In genomic region chr1:161768461-161768860, GRCh38 we compare ENCODE assay signal across 20 cellular contexts. TPM values are rescaled to one million over a fixed set of nuclear protein-coding genes. Genes with fewer than 3 reads are reported as not detected.
DNase-seq lines count a peak whose midpoint lies in the region; ATAC-seq and TF ChIP-seq lines count a peak whose summit lies in the region.
"Had no signal": no experiment of that assay in that cellular context is flagged by ENCODE, and none has a peak within 500 bp of the region (broad histone marks: within the 10 kb centered on the region; RNA-seq: fewer than 3 reads in every experiment).

No MANE protein-coding gene starts in this region.

- H3K27ac Mint-ChIP-seq in activated CD4-positive, alpha-beta T cell treated with anti-CD3 and anti-CD28 coated beads, Interleukin-2, amount 10 ng/mL, durations not matched to agents 24 days and 14 days = no peak overlapping the region
- H3K27ac Mint-ChIP-seq in activated CD4-positive, alpha-beta T cell treated with anti-CD3 and anti-CD28 coated beads, Interleukin-2, amount 10 ng/mL, durations not matched to agents 7 days and 5 days = no peak overlapping the region
- H3K27ac Mint-ChIP-seq in activated T-helper 2 cell treated with anti-CD3 and anti-CD28 coated beads, Interferon-gamma antibody, Interleukin-2, Interleukin-4, amounts not matched to agents 10 μg/mL and 5 μg/mL and 100 μg/mL, durations not matched to agents 14 hours and 24 hours and 36 hours = no peak overlapping the region
- H3K27ac Mint-ChIP-seq in natural killer cell = peak overlapping the region in 1 of 2 donors; percentile 29
- H3K27ac Mint-ChIP-seq: activated CD8-positive, alpha-beta memory T cell treated with anti-CD3 and anti-CD28 coated beads, Interleukin-2, amount 10 ng/mL, durations not matched to agents 7 days and 5 days; H9; stimulated activated memory B cell treated with anti-CD40 and anti-IgM and Interleukin-4, amounts not matched to agents 10 μg/mL and 1 μg/mL and 100 μg/mL, for 72 hours had no signal

- intact Hi-C loops in activated CD4-positive, alpha-beta T cell treated with anti-CD3 and anti-CD28 coated beads, Interleukin-2, amount 10 ng/mL, durations not matched to agents 24 days and 14 days (cut with micrococcal nuclease) = loop anchor here (5.0 kb wide), 1 partner anchor 729 kb away; the partner anchor contains the start of gene UHMK1
- intact Hi-C loops in activated T-helper 2 cell treated with anti-CD3 and anti-CD28 coated beads, Interferon-gamma antibody, Interleukin-2, Interleukin-4, amounts not matched to agents 10 μg/mL and 5 μg/mL and 100 μg/mL, durations not matched to agents 14 hours and 24 hours and 36 hours (cut with micrococcal nuclease) = loop anchor here (10.0 kb wide), 1 partner anchor 266 kb away; no protein-coding TSS in a partner anchor
- intact Hi-C loops in natural killer cell (cut with micrococcal nuclease) (no loop called here), heart left ventricle (cut with DNase I) (no loop called here)

- H3K4me1 Mint-ChIP-seq in activated CD4-positive, alpha-beta T cell treated with anti-CD3 and anti-CD28 coated beads, Interleukin-2, amount 10 ng/mL, durations not matched to agents 24 days and 14 days = peaks cover 40% of the 10 kb centered on the region
- peaks cover 45% of the 10 kb centered on the region for H3K4me1 Mint-ChIP-seq in activated CD4-positive, alpha-beta T cell treated with anti-CD3 and anti-CD28 coated beads, Interleukin-2, amount 10 ng/mL, durations not matched to agents 7 days and 5 days
- peaks cover 30% of the 10 kb centered on the region for H3K4me1 Mint-ChIP-seq in activated T-helper 2 cell treated with anti-CD3 and anti-CD28 coated beads, Interferon-gamma antibody, Interleukin-2, Interleukin-4, amounts not matched to agents 10 μg/mL and 5 μg/mL and 100 μg/mL, durations not matched to agents 14 hours and 24 hours and 36 hours (ENCODE audit: low read depth)
- peaks cover 33 to 34% of the 10 kb centered on the region in 2 donors for H3K4me1 Mint-ChIP-seq in natural killer cell

- POLR2A ChIA-PET in activated CD4-positive, alpha-beta T cell treated with anti-CD3 and anti-CD28 coated beads, Interleukin-2, amount 10 ng/mL, durations not matched to agents 7 days and 5 days (lab: Charles Lee) = no interaction called here

- H3K27ac ChIP-seq in DND-41 (ENCODE audit: low read length) (no peak overlapping the region), SJCRH30 (no peak overlapping the region), heart left ventricle (no peak overlapping the region)
- H3K27ac ChIP-seq: lower lobe of right lung, VCaP had no signal

- TF ChIP-seq POLR2A in heart left ventricle (IDR thresholded peaks at IDR 0.05) = no peak

- H3K4me1 ChIP-seq in DND-41 (ENCODE audit: insufficient read depth, low read length) (peaks cover 77% of the 10 kb centered on the region), SJCRH30 (no peaks in the 10 kb centered on the region), heart left ventricle (peaks cover 0 to 76% (median 26%) of the 10 kb centered on the region in 12 donors)

- peak overlapping the region; percentile 88 for H3K4me2 ChIP-seq in DND-41 (ENCODE audit: insufficient read depth, low read length)

- H3K9ac ChIP-seq in DND-41 (ENCODE audit: low read depth, low read length) = peak overlapping the region; percentile 3; the same call in 1 of the 2 replicates

- no peak for DNase-seq in activated CD4-positive, alpha-beta T cell treated with anti-CD3 and anti-CD28 coated beads, Interleukin-2, amount 10 ng/mL, durations not matched to agents 24 days and 14 days
- DNase-seq in activated CD4-positive, alpha-beta T cell treated with anti-CD3 and anti-CD28 coated beads, Interleukin-2, amount 10 ng/mL, durations not matched to agents 7 days and 5 days = no peak
- DNase-seq in DND-41 = no peak
- no peak for DNase-seq in activated T-helper 2 cell treated with anti-CD3 and anti-CD28 coated beads, Interferon-gamma antibody, Interleukin-2, Interleukin-4, amounts not matched to agents 10 μg/mL and 5 μg/mL and 100 μg/mL, durations not matched to agents 14 hours and 24 hours and 36 hours (ENCODE audit: low spot score)
- no peak for DNase-seq in natural killer cell
- DNase-seq in SJCRH30 = no peak
- DNase-seq in heart left ventricle = no peak
- DNase-seq: activated CD8-positive, alpha-beta memory T cell treated with anti-CD3 and anti-CD28 coated beads, Interleukin-2, amount 10 ng/mL, durations not matched to agents 7 days and 5 days; caudate nucleus; DMS79 treated with DMSO at 0.1 percent for 48 hours; effector CD4-positive, alpha-beta T cell; H9; lower lobe of right lung; NCI-H1417 treated with DMSO at 0.1 percent for 48 hours; NCI-H2171 treated with DMSO at 0.1 percent for 48 hours; trophoblast cell had no signal

- no peaks in the 10 kb centered on the region; the same call in 1 of the 2 replicates for H3K36me3 ChIP-seq in DND-41 (ENCODE audit: insufficient read depth, low read length)
- no peaks in the 10 kb centered on the region for H3K36me3 ChIP-seq in SJCRH30
- no peaks in the 10 kb centered on the region for H3K36me3 ChIP-seq in heart left ventricle
- H3K36me3 ChIP-seq: lower lobe of right lung had no signal

- no peak overlapping the region for H2AFZ ChIP-seq in DND-41 (ENCODE audit: low read depth, low read length)

- H3K9me3 ChIP-seq in DND-41 (ENCODE audit: insufficient read depth, low read length, severe bottlenecking) (no peaks in the 10 kb centered on the region), SJCRH30 (replicated peaks) (no peaks in the 10 kb centered on the region), heart left ventricle (no peaks in the 10 kb centered on the region)
- H3K9me3 ChIP-seq: lower lobe of right lung had no signal

- H3K79me2 ChIP-seq in DND-41 (ENCODE audit: insufficient read depth, low read length) = peaks cover 74% of the 10 kb centered on the region

- H3K4me3 ChIP-seq in DND-41 (ENCODE audit: low read depth in 1 of 2, low read length in 2 of 2) (no peak overlapping the region), SJCRH30 (no peak overlapping the region), heart left ventricle (no peak overlapping the region)
- H3K4me3 ChIP-seq: lower lobe of right lung had no signal

- peak overlapping the region; percentile 95 for H3K4me3 Mint-ChIP-seq in activated CD4-positive, alpha-beta T cell treated with anti-CD3 and anti-CD28 coated beads, Interleukin-2, amount 10 ng/mL, durations not matched to agents 24 days and 14 days
- no peak overlapping the region for H3K4me3 Mint-ChIP-seq in activated CD4-positive, alpha-beta T cell treated with anti-CD3 and anti-CD28 coated beads, Interleukin-2, amount 10 ng/mL, durations not matched to agents 7 days and 5 days
- peak overlapping the region; percentile 97 for H3K4me3 Mint-ChIP-seq in activated T-helper 2 cell treated with anti-CD3 and anti-CD28 coated beads, Interferon-gamma antibody, Interleukin-2, Interleukin-4, amounts not matched to agents 10 μg/mL and 5 μg/mL and 100 μg/mL, durations not matched to agents 14 hours and 24 hours and 36 hours (ENCODE audit: low read depth)
- peak overlapping the region; percentile 96 for H3K4me3 Mint-ChIP-seq in natural killer cell
- H3K4me3 Mint-ChIP-seq: activated CD8-positive, alpha-beta memory T cell treated with anti-CD3 and anti-CD28 coated beads, Interleukin-2, amount 10 ng/mL, durations not matched to agents 7 days and 5 days; CD14-positive monocyte; H9 had no signal

- TF ChIP-seq CTCF in DND-41 (IDR thresholded peaks at IDR 0.05; ENCODE audit: borderline replicate concordance, extremely low read depth, low read length, poor library complexity, severe bottlenecking) (no peak), natural killer cell (IDR thresholded peaks at IDR 0.05) (no peak), heart left ventricle (IDR thresholded peaks at IDR 0.05) (no peak)

- H3K36me3 Mint-ChIP-seq in activated CD4-positive, alpha-beta T cell treated with anti-CD3 and anti-CD28 coated beads, Interleukin-2, amount 10 ng/mL, durations not matched to agents 24 days and 14 days (ENCODE audit: low read depth) = peaks cover 10% of the 10 kb centered on the region
- H3K36me3 Mint-ChIP-seq in activated CD4-positive, alpha-beta T cell treated with anti-CD3 and anti-CD28 coated beads, Interleukin-2, amount 10 ng/mL, durations not matched to agents 7 days and 5 days (ENCODE audit: low read depth) = peaks cover 11% of the 10 kb centered on the region
- H3K36me3 Mint-ChIP-seq in activated T-helper 2 cell treated with anti-CD3 and anti-CD28 coated beads, Interferon-gamma antibody, Interleukin-2, Interleukin-4, amounts not matched to agents 10 μg/mL and 5 μg/mL and 100 μg/mL, durations not matched to agents 14 hours and 24 hours and 36 hours (ENCODE audit: low read depth) = peaks cover 5% of the 10 kb centered on the region
- no peaks in the 10 kb centered on the region for H3K36me3 Mint-ChIP-seq in natural killer cell
- H3K36me3 Mint-ChIP-seq: stimulated activated memory B cell treated with anti-CD40 and anti-IgM and Interleukin-4, amounts not matched to agents 10 μg/mL and 1 μg/mL and 100 μg/mL, for 72 hours had no signal

- H3K27me3 Mint-ChIP-seq in activated CD4-positive, alpha-beta T cell treated with anti-CD3 and anti-CD28 coated beads, Interleukin-2, amount 10 ng/mL, durations not matched to agents 24 days and 14 days = no peaks in the 10 kb centered on the region
- H3K27me3 Mint-ChIP-seq in activated CD4-positive, alpha-beta T cell treated with anti-CD3 and anti-CD28 coated beads, Interleukin-2, amount 10 ng/mL, durations not matched to agents 7 days and 5 days = no peaks in the 10 kb centered on the region
- no peaks in the 10 kb centered on the region for H3K27me3 Mint-ChIP-seq in activated T-helper 2 cell treated with anti-CD3 and anti-CD28 coated beads, Interferon-gamma antibody, Interleukin-2, Interleukin-4, amounts not matched to agents 10 μg/mL and 5 μg/mL and 100 μg/mL, durations not matched to agents 14 hours and 24 hours and 36 hours (ENCODE audit: low read depth)
- no peaks in the 10 kb centered on the region for H3K27me3 Mint-ChIP-seq in natural killer cell (ENCODE audit: low read depth in 2 of 2)
- H3K27me3 Mint-ChIP-seq: activated CD8-positive, alpha-beta memory T cell treated with anti-CD3 and anti-CD28 coated beads, Interleukin-2, amount 10 ng/mL, durations not matched to agents 7 days and 5 days; stimulated activated memory B cell treated with anti-CD40 and anti-IgM and Interleukin-4, amounts not matched to agents 10 μg/mL and 1 μg/mL and 100 μg/mL, for 72 hours had no signal

- peaks cover 9% of the 10 kb centered on the region; the same call in 1 of the 2 replicates for H4K20me1 ChIP-seq in DND-41 (ENCODE audit: insufficient read depth, low read length)

- H3K27me3 ChIP-seq in DND-41 (ENCODE audit: insufficient read depth, low read length, poor library complexity) (no peaks in the 10 kb centered on the region), SJCRH30 (no peaks in the 10 kb centered on the region), heart left ventricle (no peaks in the 10 kb centered on the region)

- no peaks in the 10 kb centered on the region for H3K9me3 Mint-ChIP-seq in activated CD4-positive, alpha-beta T cell treated with anti-CD3 and anti-CD28 coated beads, Interleukin-2, amount 10 ng/mL, durations not matched to agents 24 days and 14 days
- H3K9me3 Mint-ChIP-seq in activated CD4-positive, alpha-beta T cell treated with anti-CD3 and anti-CD28 coated beads, Interleukin-2, amount 10 ng/mL, durations not matched to agents 7 days and 5 days = no peaks in the 10 kb centered on the region
- no peaks in the 10 kb centered on the region for H3K9me3 Mint-ChIP-seq in activated T-helper 2 cell treated with anti-CD3 and anti-CD28 coated beads, Interferon-gamma antibody, Interleukin-2, Interleukin-4, amounts not matched to agents 10 μg/mL and 5 μg/mL and 100 μg/mL, durations not matched to agents 14 hours and 24 hours and 36 hours
- H3K9me3 Mint-ChIP-seq in natural killer cell = no peaks in the 10 kb centered on the region
- H3K9me3 Mint-ChIP-seq: CD14-positive monocyte; H9; stimulated activated memory B cell treated with anti-CD40 and anti-IgM and Interleukin-4, amounts not matched to agents 10 μg/mL and 1 μg/mL and 100 μg/mL, for 72 hours had no signal

- no peak for ATAC-seq in DND-41 (ENCODE audit: insufficient read depth, low read depth)
- ATAC-seq in natural killer cell = no peak
- ATAC-seq in HG02852 (IDR thresholded peaks at IDR 0.05; ENCODE audit: unreplicated experiment) = no peak
- no peak for ATAC-seq in heart left ventricle
- ATAC-seq: activated CD8-positive, alpha-beta memory T cell treated with anti-CD3 and anti-CD28 coated beads, Interleukin-2, amount 10 ng/mL, durations not matched to agents 7 days and 5 days; lower lobe of right lung; stimulated activated memory B cell treated with anti-CD40 and anti-IgM and Interleukin-4, amounts not matched to agents 10 μg/mL and 1 μg/mL and 100 μg/mL, for 72 hours had no signal

- CTCF ChIA-PET in activated CD4-positive, alpha-beta T cell treated with anti-CD3 and anti-CD28 coated beads, Interleukin-2, amount 10 ng/mL, durations not matched to agents 7 days and 5 days (lab: Charles Lee) = no interaction called here

- 89 to 97% (median 93%) methylated on average over 5 of the region's 5 CpGs for WGBS in heart left ventricle, 4 donors

RNA-seq across cellular contexts. Expression of gene ATF6, which starts 2.3 kb away (rescaled TPM):
- 23.6 and 27.7 TPM in 2 replicates for total RNA-seq in activated CD4-positive, alpha-beta T cell treated with anti-CD3 and anti-CD28 coated beads, Interleukin-2, amount 10 ng/mL, durations not matched to agents 24 days and 14 days
- total RNA-seq in activated CD4-positive, alpha-beta T cell treated with anti-CD3 and anti-CD28 coated beads, Interleukin-2, amount 10 ng/mL, durations not matched to agents 7 days and 5 days = 10 to 100 TPM; 22.9 to 28.0 TPM
- 29.6 and 30.4 TPM in 2 replicates for total RNA-seq in activated T-helper 2 cell treated with anti-CD3 and anti-CD28 coated beads, Interferon-gamma antibody, Interleukin-2, Interleukin-4, amounts not matched to agents 10 μg/mL and 5 μg/mL and 100 μg/mL, durations not matched to agents 14 hours and 24 hours and 36 hours
- total RNA-seq in natural killer cell (10 to 100 TPM; 16.8 to 25.0 (median 21.8) TPM), heart left ventricle (10 to 100 TPM; 13.3 to 24.4 (median 17.6) TPM)
- 25.3 and 25.9 TPM in 2 replicates for total RNA-seq in SJCRH30 (2014; rRNA removed; shearing (Covaris generic))
- 10 to 100 TPM in 1 of 2 donors, 1 to 10 TPM in 1; 3.0 to 16.2 TPM for polyA plus RNA-seq in heart left ventricle

RNA-seq across cellular contexts. Expression of gene DUSP12, which starts 18.9 kb away (rescaled TPM):
- total RNA-seq in activated CD4-positive, alpha-beta T cell treated with anti-CD3 and anti-CD28 coated beads, Interleukin-2, amount 10 ng/mL, durations not matched to agents 24 days and 14 days = 38.2 and 39.7 TPM in 2 replicates
- 10 to 100 TPM; 21.6 TPM for total RNA-seq in activated CD4-positive, alpha-beta T cell treated with anti-CD3 and anti-CD28 coated beads, Interleukin-2, amount 10 ng/mL, durations not matched to agents 7 days and 5 days
- 31.2 and 38.0 TPM in 2 replicates for total RNA-seq in activated T-helper 2 cell treated with anti-CD3 and anti-CD28 coated beads, Interferon-gamma antibody, Interleukin-2, Interleukin-4, amounts not matched to agents 10 μg/mL and 5 μg/mL and 100 μg/mL, durations not matched to agents 14 hours and 24 hours and 36 hours
- total RNA-seq in natural killer cell = 10 to 100 TPM; 26.9 to 31.7 (median 28.5) TPM
- 51.5 and 54.7 TPM in 2 replicates for total RNA-seq in SJCRH30 (2014; rRNA removed; shearing (Covaris generic))
- total RNA-seq in heart left ventricle = 10 to 100 TPM in 1 of 9 donors, 1 to 10 TPM in 8; 5.2 to 10.0 (median 7.1) TPM
- 10 to 100 TPM in 1 of 2 donors, 1 to 10 TPM in 1; 5.8 to 18.1 TPM for polyA plus RNA-seq in heart left ventricle

RNA-seq across cellular contexts. Expression of gene FCRLB, which starts 47.1 kb away (rescaled TPM):
- total RNA-seq in activated CD4-positive, alpha-beta T cell treated with anti-CD3 and anti-CD28 coated beads, Interleukin-2, amount 10 ng/mL, durations not matched to agents 24 days and 14 days = not detected in 2 replicates
- under 1 TPM; 0.23 to 0.25 TPM for total RNA-seq in activated CD4-positive, alpha-beta T cell treated with anti-CD3 and anti-CD28 coated beads, Interleukin-2, amount 10 ng/mL, durations not matched to agents 7 days and 5 days
- 0.16 TPM in 1 of 2 replicates, not detected in the other for total RNA-seq in activated T-helper 2 cell treated with anti-CD3 and anti-CD28 coated beads, Interferon-gamma antibody, Interleukin-2, Interleukin-4, amounts not matched to agents 10 μg/mL and 5 μg/mL and 100 μg/mL, durations not matched to agents 14 hours and 24 hours and 36 hours
- total RNA-seq in natural killer cell = 1 to 10 TPM; 3.6 to 6.2 (median 5.2) TPM
- total RNA-seq in SJCRH30 (2014; rRNA removed; shearing (Covaris generic)) = 5.9 and 6.2 TPM in 2 replicates
- total RNA-seq in heart left ventricle = under 1 TPM; 0.22 to 0.75 (median 0.48) TPM
- polyA plus RNA-seq in heart left ventricle = under 1 TPM; 0.30 to 0.46 TPM
- total RNA-seq: H9 had no signal

Comparison
In these comparisons a context has a peak if more than half of its experiments do, and no peak if none do; other contexts are left out.
1. intact Hi-C loops: an anchor here in activated CD4-positive, alpha-beta T cell treated with anti-CD3 and anti-CD28 coated beads, Interleukin-2, amount 10 ng/mL, durations not matched to agents 24 days and 14 days (5.0 kb wide) and activated T-helper 2 cell treated with anti-CD3 and anti-CD28 coated beads, Interferon-gamma antibody, Interleukin-2, Interleukin-4, amounts not matched to agents 10 μg/mL and 5 μg/mL and 100 μg/mL, durations not matched to agents 14 hours and 24 hours and 36 hours (10.0 kb wide); none called in natural killer cell and heart left ventricle.